In genomic region chr11:117186431-117186761, GRCh38 we compare ENCODE assay signal across 21 cellular contexts. TPM values are rescaled to one million over a fixed set of nuclear protein-coding genes. Genes with fewer than 3 reads are reported as not detected.
DNase-seq lines count a peak whose midpoint lies in the region; ATAC-seq and TF ChIP-seq lines count a peak whose summit lies in the region.
"Had no signal": no experiment of that assay in that cellular context is flagged by ENCODE, and none has a peak within 500 bp of the region (broad histone marks: within the 10 kb centered on the region; RNA-seq: fewer than 3 reads in every experiment).

No MANE protein-coding gene starts in this region.

- DNase-seq in activated effector memory CD4-positive, alpha-beta T cell treated with anti-CD3 and anti-CD28 coated beads, Interleukin-2, amount 50 U/mL, for 16 hours, result peak; percentile 53
- DNase-seq in activated effector memory CD4-positive, alpha-beta T cell treated with Interleukin-2 at 50 U/mL for 16 hours, result no peak
- DNase-seq in memory B cell (ENCODE audit: low spot score in 2 of 2) (no peak), tibial nerve (ENCODE audit: low spot score in 2 of 2) (peak in 1 of 2 donors; percentile 3)
- no peak for DNase-seq in stimulated activated CD4-positive, alpha-beta T cell treated with anti-CD3 and anti-CD28 coated beads, Interleukin-12 subunit alpha, Interleukin-12 subunit beta, amount 100 ng/mL, for 4 hours
- DNase-seq in activated CD8-positive, alpha-beta memory T cell treated with anti-CD3 and anti-CD28 coated beads for 24 hours, result no peak
- DNase-seq: activated CD4-positive, alpha-beta T cell treated with anti-CD3 and anti-CD28 coated beads for 48 hours; activated T-cell treated with anti-CD3 and anti-CD28 coated beads, Interleukin-2, amount 50 U/mL, for 72 hours; DMS79 treated with DMSO at 0.1 percent for 48 hours; NCI-H1105; NCI-H2107; NCI-H526; small intestine had no signal

- WGBS in tibial nerve, 2 donors, result 89 to 100% methylated on average over 4 of the region's 4 CpGs

- no peak overlapping the region for H3K4me3 ChIP-seq in SU-DHL-6 (ENCODE audit: insufficient read depth, low read length, poor library complexity, severe bottlenecking)
- H3K4me3 ChIP-seq in tibial nerve, result no peak overlapping the region
- H3K4me3 ChIP-seq: hepatocyte, SJSA1 had no signal

- H3K27ac Mint-ChIP-seq in memory B cell, result peak overlapping the region; percentile 98
- H3K27ac Mint-ChIP-seq: activated T-cell treated with anti-CD3 and anti-CD28 coated beads, Interleukin-2, amount 50 U/mL, for 72 hours; T-helper 2 cell treated with Interferon-gamma antibody and Interleukin-4, amounts not matched to agents 5 μg/mL and 100 μg/mL, for 36 hours had no signal

- 0 out of 2 replicates have a peak overlapping the region, but pooled peaks have one; percentile 3 for H3K9ac ChIP-seq in SU-DHL-6 (ENCODE audit: low read length)
- H3K9ac ChIP-seq: KMS-11, parathyroid adenoma had no signal

- no peak for TF ChIP-seq POLR2A in tibial nerve (IDR thresholded peaks at IDR 0.05)

- H3K9me3 Mint-ChIP-seq in memory B cell, result no peaks in the 10 kb centered on the region
- H3K9me3 Mint-ChIP-seq: activated T-cell treated with anti-CD3 and anti-CD28 coated beads, Interleukin-2, amount 50 U/mL, for 72 hours; CD8-positive, alpha-beta memory T cell; T-helper 2 cell treated with Interferon-gamma antibody and Interleukin-4, amounts not matched to agents 5 μg/mL and 100 μg/mL, for 36 hours had no signal

- H3K4me1 Mint-ChIP-seq in memory B cell, result peaks cover 52% of the 10 kb centered on the region

- peaks cover 27% of the 10 kb centered on the region for H3K36me3 Mint-ChIP-seq in memory B cell

- no peak for TF ChIP-seq EP300 in tibial nerve (IDR thresholded peaks at IDR 0.05)

- H3K27ac ChIP-seq in SU-DHL-6 (ENCODE audit: low read depth, low read length) (no peak overlapping the region), tibial nerve (peak overlapping the region in 3 of 4 donors; percentile 38 to 68 (median 64))
- H3K27ac ChIP-seq: hepatocyte, KMS-11, parathyroid adenoma, SJSA1 had no signal

- no peaks in the 10 kb centered on the region for H4K20me1 ChIP-seq in SU-DHL-6 (ENCODE audit: low read depth, low read length)

- no peak for ATAC-seq in memory B cell (ENCODE audit: low read depth)
- no peak for ATAC-seq in HG02610 (IDR thresholded peaks at IDR 0.05; ENCODE audit: unreplicated experiment)
- ATAC-seq: activated T-cell treated with anti-CD3 and anti-CD28 coated beads, Interleukin-2, amount 50 U/mL, for 72 hours had no signal

- H3K4me1 ChIP-seq in tibial nerve, result peaks cover 0 to 36% (median 3%) of the 10 kb centered on the region in 4 donors
- H3K4me1 ChIP-seq: parathyroid adenoma, SJSA1 had no signal

- no peak for TF ChIP-seq CTCF in SU-DHL-6 (IDR thresholded peaks at IDR 0.05; ENCODE audit: insufficient read depth, low read length, poor library complexity, severe bottlenecking)
- TF ChIP-seq CTCF in tibial nerve (IDR thresholded peaks at IDR 0.05), result no peak

- H3K79me2 ChIP-seq in SU-DHL-6 (ENCODE audit: insufficient read depth, low read length), result no peaks in the 10 kb centered on the region
- H3K79me2 ChIP-seq: hepatocyte, parathyroid adenoma had no signal

- no peaks in the 10 kb centered on the region; the same call in 1 of the 2 replicates for H3F3A ChIP-seq in SU-DHL-6 (ENCODE audit: insufficient read depth)

- H3K27me3 ChIP-seq in SU-DHL-6 (ENCODE audit: low read length), result no peaks in the 10 kb centered on the region
- no peaks in the 10 kb centered on the region for H3K27me3 ChIP-seq in tibial nerve
- H3K27me3 ChIP-seq: hepatocyte, SJSA1 had no signal

- H3K9me3 ChIP-seq in SU-DHL-6 (ENCODE audit: insufficient read depth, low read length), result no peaks in the 10 kb centered on the region
- no peaks in the 10 kb centered on the region for H3K9me3 ChIP-seq in tibial nerve
- H3K9me3 ChIP-seq: SJSA1 had no signal

- H3K27me3 Mint-ChIP-seq in memory B cell, result no peaks in the 10 kb centered on the region
- H3K27me3 Mint-ChIP-seq: CD8-positive, alpha-beta memory T cell had no signal

- no peaks in the 10 kb centered on the region for H3K9me2 ChIP-seq in SU-DHL-6 (replicated peaks; ENCODE audit: insufficient read depth, low read length)

- H3K4me2 ChIP-seq in SU-DHL-6 (ENCODE audit: low read depth, low read length, poor library complexity, severe bottlenecking), result no peak overlapping the region
- H3K4me2 ChIP-seq: hepatocyte, KMS-11 had no signal

- no peak overlapping the region for H2AFZ ChIP-seq in SU-DHL-6 (ENCODE audit: low read depth, low read length, severe bottlenecking)
- H2AFZ ChIP-seq: hepatocyte, parathyroid adenoma had no signal

- peak overlapping the region; percentile 80 for H3K4me3 Mint-ChIP-seq in memory B cell
- H3K4me3 Mint-ChIP-seq: activated T-cell treated with anti-CD3 and anti-CD28 coated beads, Interleukin-2, amount 50 U/mL, for 72 hours; CD8-positive, alpha-beta memory T cell; T-helper 2 cell treated with Interferon-gamma antibody and Interleukin-4, amounts not matched to agents 5 μg/mL and 100 μg/mL, for 36 hours had no signal

- H3K36me3 ChIP-seq in SU-DHL-6 (ENCODE audit: low read length) (no peaks in the 10 kb centered on the region), tibial nerve (peaks cover 2 to 97% (median 24%) of the 10 kb centered on the region in 3 donors)
- H3K36me3 ChIP-seq: SJSA1 had no signal

RNA-seq across cellular contexts. Expression of gene SIDT2, which starts 7.9 kb away (rescaled TPM):
- total RNA-seq in tibial nerve, result 100 to 1,000 TPM in 3 of 4 donors, 10 to 100 TPM in 1; 72.6 to 132 (median 125) TPM

RNA-seq across cellular contexts. Expression of gene TAGLN, which starts 12.8 kb away (rescaled TPM):
- 1,000 to 10,000 TPM; 1,525 to 3,984 (median 2,307) TPM for total RNA-seq in tibial nerve

RNA-seq across cellular contexts. Expression of gene PAFAH1B2, which starts 42.3 kb away (rescaled TPM):
- total RNA-seq in tibial nerve, result 100 to 1,000 TPM in 3 of 4 donors, 10 to 100 TPM in 1; 96.9 to 125 (median 109) TPM

RNA-seq across cellular contexts. Expression of gene PCSK7, which starts 45.5 kb away (rescaled TPM):
- total RNA-seq in tibial nerve, result 10 to 100 TPM; 45.4 to 94.5 (median 71.6) TPM

RNA-seq across cellular contexts. Expression of gene RNF214, which starts 46.1 kb away (rescaled TPM):
- 10 to 100 TPM; 10.8 to 16.6 (median 12.8) TPM for total RNA-seq in tibial nerve
